In genomic region chr1:164472841-164473240, GRCh38 we compare ENCODE assay signal across 8 cellular contexts.
"Had no signal": no experiment of that assay in that cellular context is flagged by ENCODE, and none has a peak within 500 bp of the region (broad histone marks: within the 10 kb centered on the region; RNA-seq: fewer than 3 reads in every experiment).

No MANE protein-coding gene starts in this region.

- H3K4me3 ChIP-seq: GM12878 had no signal

- FAIRE-seq: G401.6, GM12878, GM12891, GM12892, GM18507, GM19239 had no signal

- DNase-seq: GDM1, GF-D8 had no signal

- ATAC-seq: GM12878 had no signal
